Comparison of ENCODE assay signal across 9 cellular contexts in the genomic region with DNA sequence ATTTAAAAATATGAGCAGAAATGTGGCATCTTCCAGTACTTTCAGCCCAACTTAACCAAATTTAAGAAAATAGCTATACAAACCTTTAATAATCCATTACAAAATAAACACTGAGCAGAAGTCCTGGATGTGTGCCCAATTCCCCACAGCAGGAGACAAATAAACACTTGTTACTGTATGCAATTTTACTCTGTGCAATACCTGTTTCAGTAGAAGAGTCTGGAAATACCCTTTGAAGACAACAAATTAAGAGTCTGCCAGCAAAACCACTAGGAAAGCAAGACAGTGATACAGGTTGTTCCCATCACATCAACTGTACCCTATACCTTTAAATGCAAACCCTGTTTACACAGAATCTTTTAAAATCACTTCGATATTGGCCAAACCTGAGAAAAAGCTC. TPM values are rescaled to one million over a fixed set of nuclear protein-coding genes. Genes with fewer than 3 reads are reported as not detected.
DNase-seq lines count a peak whose midpoint lies in the region; ATAC-seq and TF ChIP-seq lines count a peak whose summit lies in the region.
"Had no signal": no experiment of that assay in that cellular context is flagged by ENCODE, and none has a peak within 500 bp of the region (broad histone marks: within the 10 kb centered on the region; RNA-seq: fewer than 3 reads in every experiment).

No MANE protein-coding gene starts in this region.

- no peaks in the 10 kb centered on the region for H3K27me3 Mint-ChIP-seq in activated CD8-positive, alpha-beta T cell treated with anti-CD3 and anti-CD28 coated beads for 36 hours

- no peaks in the 10 kb centered on the region for H3K9me3 ChIP-seq in uterus

- H3K27me3 ChIP-seq in uterus = no peaks in the 10 kb centered on the region

- no peaks in the 10 kb centered on the region for H3K9me3 Mint-ChIP-seq in activated CD8-positive, alpha-beta T cell treated with anti-CD3 and anti-CD28 coated beads for 36 hours
- H3K9me3 Mint-ChIP-seq: activated T-cell treated with anti-CD3 and anti-CD28 coated beads, Interleukin-2, amount 50 U/mL, for 4 hours had no signal

- no peak overlapping the region for H3K4me3 ChIP-seq in uterus

- POLR2A ChIA-PET in activated CD8-positive, alpha-beta T cell treated with anti-CD3 and anti-CD28 coated beads for 36 hours (lab: Charles Lee) = interaction anchor here (1.9 kb wide), 1 partner anchor 41 kb away, joined by 5 read pairs; the partner anchor contains the start of gene RNU4ATAC

- peaks cover 44% of the 10 kb centered on the region for H3K4me1 Mint-ChIP-seq in activated CD8-positive, alpha-beta T cell treated with anti-CD3 and anti-CD28 coated beads for 36 hours (ENCODE audit: low read depth)

- no peak overlapping the region for H3K27ac Mint-ChIP-seq in activated CD8-positive, alpha-beta T cell treated with anti-CD3 and anti-CD28 coated beads for 36 hours

- no peak overlapping the region for H3K27ac ChIP-seq in uterus

- H3K4me3 Mint-ChIP-seq in activated CD8-positive, alpha-beta T cell treated with anti-CD3 and anti-CD28 coated beads for 36 hours = no peak overlapping the region
- H3K4me3 Mint-ChIP-seq: activated T-cell treated with anti-CD3 and anti-CD28 coated beads, Interleukin-2, amount 50 U/mL, for 4 hours had no signal

- ATAC-seq in GM18505 (IDR thresholded peaks at IDR 0.05; ENCODE audit: unreplicated experiment) (peak; percentile 65), HG03460 (IDR thresholded peaks at IDR 0.05; ENCODE audit: unreplicated experiment) (peak; percentile 81)
- no peak for ATAC-seq in activated CD8-positive, alpha-beta T cell treated with anti-CD3 and anti-CD28 coated beads for 36 hours

- H3K36me3 ChIP-seq in uterus = no peaks in the 10 kb centered on the region

- peak; percentile 67 for DNase-seq in NCI-H748 treated with DMSO at 0.1 percent for 48 hours (lab: John Stamatoyannopoulos, UW)
- DNase-seq in kidney tubule cell (ENCODE audit: low spot score) = peak; percentile 30
- no peak for DNase-seq in uterus
- DNase-seq in hippocampal formation (lab: John Stamatoyannopoulos, UW) = no peak
- DNase-seq in NCI-H82 treated with DMSO at 0.1 percent for 48 hours (lab: John Stamatoyannopoulos, UW; ENCODE audit: unreplicated experiment) = no peak
- DNase-seq in activated CD8-positive, alpha-beta T cell treated with anti-CD3 and anti-CD28 coated beads for 36 hours = no peak
- DNase-seq: activated T-cell treated with anti-CD3 and anti-CD28 coated beads, Interleukin-2, amount 50 U/mL, for 4 hours had no signal

- CTCF ChIA-PET in activated CD8-positive, alpha-beta T cell treated with anti-CD3 and anti-CD28 coated beads for 36 hours (lab: Charles Lee) = no interaction called here

- intact Hi-C loops in uterus (cut with DNase I; ENCODE audit: low total_unique reads) = no loop called here
- intact Hi-C loops in activated CD8-positive, alpha-beta T cell treated with anti-CD3 and anti-CD28 coated beads for 36 hours (cut with micrococcal nuclease) = no loop called here

- peaks cover 8% of the 10 kb centered on the region for H3K36me3 Mint-ChIP-seq in activated CD8-positive, alpha-beta T cell treated with anti-CD3 and anti-CD28 coated beads for 36 hours (ENCODE audit: low read depth)

- no peak for TF ChIP-seq CTCF in uterus (IDR thresholded peaks at IDR 0.05)
- no peak for TF ChIP-seq CTCF in activated CD8-positive, alpha-beta T cell treated with anti-CD3 and anti-CD28 coated beads for 36 hours (IDR thresholded peaks at IDR 0.05)

- no peaks in the 10 kb centered on the region for H3K4me1 ChIP-seq in uterus

- TF ChIP-seq POLR2A in GM18505 (IDR thresholded peaks at IDR 0.05; ENCODE audit: borderline replicate concordance, extremely low read depth, insufficient read depth, insufficient read length) (no peak), uterus (IDR thresholded peaks at IDR 0.05) (no peak)

RNA-seq across cellular contexts. Expression of gene RNU4ATAC, which starts 41.4 kb away (rescaled TPM):
- under 1 TPM in 1 of 4 donors, not detected in 3; under 0.01 TPM for total RNA-seq in uterus
- total RNA-seq in activated CD8-positive, alpha-beta T cell treated with anti-CD3 and anti-CD28 coated beads for 36 hours = not detected
- total RNA-seq: activated T-cell treated with anti-CD3 and anti-CD28 coated beads, Interleukin-2, amount 50 U/mL, for 4 hours had no signal

Comparison
In these comparisons a context has a peak if more than half of its experiments do, and no peak if none do; other contexts are left out.
1. DNase-seq: peak in NCI-H748 treated with DMSO at 0.1 percent for 48 hours (single experiment) and kidney tubule cell (single experiment); none in uterus (0 of 2), hippocampal formation (0 of 2), NCI-H82 treated with DMSO at 0.1 percent for 48 hours (single experiment) and activated CD8-positive, alpha-beta T cell treated with anti-CD3 and anti-CD28 coated beads for 36 hours (single experiment).